Comparison of ENCODE assay signal across 16 cellular contexts in genomic region chr7:1402791-1403755, GRCh38.
"Had no signal": no experiment of that assay in that cellular context is flagged by ENCODE, and none has a peak within 500 bp of the region (broad histone marks: within the 10 kb centered on the region; RNA-seq: fewer than 3 reads in every experiment).

No MANE protein-coding gene starts in this region.

- DNase-seq: activated CD4-positive, alpha-beta T cell treated with anti-CD3 and anti-CD28 coated beads, Interleukin-2, amount 50 U/mL, for 1 hour; activated CD4-positive, CD25-positive, alpha-beta regulatory T cell; activated naive CD4-positive, alpha-beta T cell treated with anti-CD3 and anti-CD28 coated beads for 36 hours; activated T-cell treated with anti-CD3 and anti-CD28 coated beads for 4 hours; effector CD8-positive, alpha-beta T cell; ovary; stimulated activated CD4-positive, alpha-beta T cell treated with anti-CD3 and anti-CD28 coated beads, Interleukin-12 subunit alpha, Interleukin-12 subunit beta, amount 100 ng/mL, for 4 hours; stimulated activated naive CD4-positive, alpha-beta T cell treated with Interleukin-2 at 50 U/mL for 16 hours had no signal

- H3K36me3 ChIP-seq: ovary, suprapubic skin had no signal

- H3K9me3 ChIP-seq: suprapubic skin had no signal

- H3K27ac Mint-ChIP-seq: activated naive CD4-positive, alpha-beta T cell treated with anti-CD3 and anti-CD28 coated beads for 36 hours; activated T-helper 17 cell treated with anti-CD3 and anti-CD28 coated beads, Interleukin-2, amount 50 U/mL, for 72 hours; natural killer cell treated with Interleukin-12 subunit alpha and Interleukin-12 subunit beta and Interleukin-15 and Interleukin-18, amount 100 ng/mL, for 72 hours; T-helper 1 cell treated with Interleukin-12 subunit alpha and Interleukin-12 subunit beta and Interleukin-4 antibody, amounts not matched to agents 30 μg/mL and 1 μg/mL, for 36 hours; type B pancreatic cell had no signal

- ATAC-seq: activated T-helper 17 cell treated with anti-CD3 and anti-CD28 coated beads, Interleukin-2, amount 50 U/mL, for 72 hours; left lobe of liver; natural killer cell treated with Interleukin-12 subunit alpha and Interleukin-12 subunit beta and Interleukin-15 and Interleukin-18, amount 100 ng/mL, for 72 hours had no signal

- H3K27ac ChIP-seq: coronary artery, epithelial cell of prostate, ovary, suprapubic skin had no signal

- H3K27me3 ChIP-seq: ovary had no signal

- H3K9me3 Mint-ChIP-seq: activated naive CD4-positive, alpha-beta T cell treated with anti-CD3 and anti-CD28 coated beads for 36 hours; natural killer cell treated with Interleukin-12 subunit alpha and Interleukin-12 subunit beta and Interleukin-15 and Interleukin-18, amount 100 ng/mL, for 72 hours; T-helper 1 cell treated with Interleukin-12 subunit alpha and Interleukin-12 subunit beta and Interleukin-4 antibody, amounts not matched to agents 30 μg/mL and 1 μg/mL, for 36 hours; type B pancreatic cell had no signal

- H3K4me3 ChIP-seq: coronary artery, ovary, suprapubic skin had no signal

- H3K4me3 Mint-ChIP-seq: activated naive CD4-positive, alpha-beta T cell treated with anti-CD3 and anti-CD28 coated beads for 36 hours; activated T-helper 17 cell treated with anti-CD3 and anti-CD28 coated beads, Interleukin-2, amount 50 U/mL, for 72 hours; natural killer cell treated with Interleukin-12 subunit alpha and Interleukin-12 subunit beta and Interleukin-15 and Interleukin-18, amount 100 ng/mL, for 72 hours; T-helper 1 cell treated with Interleukin-12 subunit alpha and Interleukin-12 subunit beta and Interleukin-4 antibody, amounts not matched to agents 30 μg/mL and 1 μg/mL, for 36 hours had no signal

- H3K36me3 Mint-ChIP-seq: type B pancreatic cell had no signal
